8 cellular contexts compared by ENCODE assay signal in the genomic region with DNA sequence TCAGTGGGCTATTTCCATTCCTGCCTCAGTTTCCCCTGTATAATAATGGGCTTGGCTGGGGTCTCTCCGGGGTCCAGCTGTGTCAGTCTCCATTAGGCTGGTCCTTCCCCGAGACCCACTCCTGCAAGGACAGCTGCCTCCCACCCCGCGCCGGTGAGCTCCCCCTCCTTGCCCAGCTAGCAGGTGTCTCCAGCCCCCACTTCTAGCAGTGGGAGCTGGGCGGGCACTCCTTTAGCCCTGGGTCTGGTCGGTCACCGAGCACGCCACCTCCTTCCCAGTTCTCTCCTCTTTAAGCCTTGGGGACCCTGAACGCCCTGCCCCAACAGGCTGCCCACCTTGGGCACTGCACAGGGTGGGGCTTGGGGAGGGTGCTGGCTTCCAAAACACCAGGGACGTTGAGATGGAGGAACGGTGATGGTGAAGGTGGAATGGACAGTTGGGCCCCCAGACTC. TPM values are rescaled to one million over a fixed set of nuclear protein-coding genes. Genes with fewer than 3 reads are reported as not detected.
DNase-seq lines count a peak whose midpoint lies in the region.

No MANE protein-coding gene starts in this region.

- peak overlapping the region; percentile 49 to 79 (median 61) for H3K4me3 ChIP-seq in subcutaneous abdominal adipose tissue (ENCODE audit: low read depth in 1 of 5, low read length in 5 of 5)

- H3K9me3 ChIP-seq in subcutaneous abdominal adipose tissue (ENCODE audit: control insufficient read depth in 5 of 5, low read length in 5 of 5): no peaks in the 10 kb centered on the region

- no peaks in the 10 kb centered on the region for H3K36me3 Mint-ChIP-seq in activated T-helper 1 cell treated with anti-CD3 and anti-CD28 coated beads, Interleukin-12 subunit alpha, Interleukin-12 subunit beta, Interleukin-2, Interleukin-4 antibody, amounts not matched to agents 30 ng/mL and 10 ng/mL and 1 ng/mL, durations not matched to agents 14 hours and 24 hours and 36 hours (ENCODE audit: low read depth)
- no peaks in the 10 kb centered on the region for H3K36me3 Mint-ChIP-seq in immature natural killer cell

- peaks cover 0 to 7% (median 5%) of the 10 kb centered on the region in 5 donors for H3K36me3 ChIP-seq in subcutaneous abdominal adipose tissue (ENCODE audit: control insufficient read depth in 5 of 5, insufficient read depth in 5 of 5, low read length in 5 of 5)

- H3K27ac Mint-ChIP-seq in activated T-helper 1 cell treated with anti-CD3 and anti-CD28 coated beads, Interleukin-12 subunit alpha, Interleukin-12 subunit beta, Interleukin-2, Interleukin-4 antibody, amounts not matched to agents 30 ng/mL and 10 ng/mL and 1 ng/mL, durations not matched to agents 14 hours and 24 hours and 36 hours: peak overlapping the region; percentile 52
- no peak overlapping the region for H3K27ac Mint-ChIP-seq in immature natural killer cell

- peaks cover 5 to 80% (median 67%) of the 10 kb centered on the region in 5 donors for H3K4me1 ChIP-seq in subcutaneous abdominal adipose tissue (ENCODE audit: control insufficient read depth in 5 of 5, insufficient read depth in 5 of 5, low read length in 5 of 5)

- peak overlapping the region; percentile 57 for H3K4me3 Mint-ChIP-seq in activated T-helper 1 cell treated with anti-CD3 and anti-CD28 coated beads, Interleukin-12 subunit alpha, Interleukin-12 subunit beta, Interleukin-2, Interleukin-4 antibody, amounts not matched to agents 30 ng/mL and 10 ng/mL and 1 ng/mL, durations not matched to agents 14 hours and 24 hours and 36 hours
- peak overlapping the region; percentile 74 to 81 (median 78) for H3K4me3 Mint-ChIP-seq in immature natural killer cell

- DNase-seq in activated CD4-positive, alpha-beta T cell treated with anti-CD3 and anti-CD28 coated beads for 1 hour: peak; percentile 6
- no peak for DNase-seq in activated CD4-positive, alpha-beta T cell treated with anti-CD3 and anti-CD28 coated beads, Interleukin-2, amount 50 U/mL, for 48 hours
- DNase-seq in activated T-helper 1 cell treated with anti-CD3 and anti-CD28 coated beads, Interleukin-12 subunit alpha, Interleukin-12 subunit beta, Interleukin-2, Interleukin-4 antibody, amounts not matched to agents 30 ng/mL and 10 ng/mL and 1 ng/mL, durations not matched to agents 14 hours and 24 hours and 36 hours (ENCODE audit: low spot score): no peak
- DNase-seq in immature natural killer cell (no peak), NOMO-1 treated with dmso at 0.1 percent for 144 hours (lab: John Stamatoyannopoulos, UW; ENCODE audit: unreplicated experiment) (no peak), NCI-H446 (lab: John Stamatoyannopoulos, UW) (no peak), DMS153 (lab: John Stamatoyannopoulos, UW) (no peak)

- peaks cover 55% of the 10 kb centered on the region for H3K27me3 Mint-ChIP-seq in activated T-helper 1 cell treated with anti-CD3 and anti-CD28 coated beads, Interleukin-12 subunit alpha, Interleukin-12 subunit beta, Interleukin-2, Interleukin-4 antibody, amounts not matched to agents 30 ng/mL and 10 ng/mL and 1 ng/mL, durations not matched to agents 14 hours and 24 hours and 36 hours (ENCODE audit: insufficient read depth)
- H3K27me3 Mint-ChIP-seq in immature natural killer cell (ENCODE audit: low read depth in 3 of 3): peaks cover 19 to 38% (median 25%) of the 10 kb centered on the region in 3 donors

- no peak overlapping the region for H3K27ac ChIP-seq in subcutaneous abdominal adipose tissue (ENCODE audit: low read depth, low read length)

- H3K9ac ChIP-seq in subcutaneous abdominal adipose tissue (ENCODE audit: low read length in 5 of 5): peak overlapping the region in 3 of 5 donors; percentile 40 to 64 (median 41)

- H3K9me3 Mint-ChIP-seq in activated T-helper 1 cell treated with anti-CD3 and anti-CD28 coated beads, Interleukin-12 subunit alpha, Interleukin-12 subunit beta, Interleukin-2, Interleukin-4 antibody, amounts not matched to agents 30 ng/mL and 10 ng/mL and 1 ng/mL, durations not matched to agents 14 hours and 24 hours and 36 hours: no peaks in the 10 kb centered on the region
- H3K9me3 Mint-ChIP-seq in immature natural killer cell: peaks cover 0 to 3% (median 0%) of the 10 kb centered on the region in 6 donors

- peaks cover 0 to 30% (median 15%) of the 10 kb centered on the region in 5 donors for H3K27me3 ChIP-seq in subcutaneous abdominal adipose tissue (ENCODE audit: control insufficient read depth in 5 of 5, insufficient read depth in 4 of 5, low read length in 5 of 5)

- peaks cover 7% of the 10 kb centered on the region for H3K4me1 Mint-ChIP-seq in activated T-helper 1 cell treated with anti-CD3 and anti-CD28 coated beads, Interleukin-12 subunit alpha, Interleukin-12 subunit beta, Interleukin-2, Interleukin-4 antibody, amounts not matched to agents 30 ng/mL and 10 ng/mL and 1 ng/mL, durations not matched to agents 14 hours and 24 hours and 36 hours (ENCODE audit: low read depth)
- H3K4me1 Mint-ChIP-seq in immature natural killer cell: peaks cover 17 to 19% of the 10 kb centered on the region in 2 donors

- intact Hi-C loops in activated T-helper 1 cell treated with anti-CD3 and anti-CD28 coated beads, Interleukin-12 subunit alpha, Interleukin-12 subunit beta, Interleukin-2, Interleukin-4 antibody, amounts not matched to agents 30 ng/mL and 10 ng/mL and 1 ng/mL, durations not matched to agents 14 hours and 24 hours and 36 hours (cut with micrococcal nuclease): no loop called here

RNA-seq across cellular contexts. Expression of gene TBX2, which starts 10.5 kb away (rescaled TPM):
- not detected in 2 replicates for total RNA-seq in activated T-helper 1 cell treated with anti-CD3 and anti-CD28 coated beads, Interleukin-12 subunit alpha, Interleukin-12 subunit beta, Interleukin-2, Interleukin-4 antibody, amounts not matched to agents 30 ng/mL and 10 ng/mL and 1 ng/mL, durations not matched to agents 14 hours and 24 hours and 36 hours
- not detected for polyA plus RNA-seq in immature natural killer cell

RNA-seq across cellular contexts. Expression of gene TBX4, which starts 42.1 kb away (rescaled TPM):
- not detected in 2 replicates for total RNA-seq in activated T-helper 1 cell treated with anti-CD3 and anti-CD28 coated beads, Interleukin-12 subunit alpha, Interleukin-12 subunit beta, Interleukin-2, Interleukin-4 antibody, amounts not matched to agents 30 ng/mL and 10 ng/mL and 1 ng/mL, durations not matched to agents 14 hours and 24 hours and 36 hours
- polyA plus RNA-seq in immature natural killer cell: not detected
